In the genomic region with DNA sequence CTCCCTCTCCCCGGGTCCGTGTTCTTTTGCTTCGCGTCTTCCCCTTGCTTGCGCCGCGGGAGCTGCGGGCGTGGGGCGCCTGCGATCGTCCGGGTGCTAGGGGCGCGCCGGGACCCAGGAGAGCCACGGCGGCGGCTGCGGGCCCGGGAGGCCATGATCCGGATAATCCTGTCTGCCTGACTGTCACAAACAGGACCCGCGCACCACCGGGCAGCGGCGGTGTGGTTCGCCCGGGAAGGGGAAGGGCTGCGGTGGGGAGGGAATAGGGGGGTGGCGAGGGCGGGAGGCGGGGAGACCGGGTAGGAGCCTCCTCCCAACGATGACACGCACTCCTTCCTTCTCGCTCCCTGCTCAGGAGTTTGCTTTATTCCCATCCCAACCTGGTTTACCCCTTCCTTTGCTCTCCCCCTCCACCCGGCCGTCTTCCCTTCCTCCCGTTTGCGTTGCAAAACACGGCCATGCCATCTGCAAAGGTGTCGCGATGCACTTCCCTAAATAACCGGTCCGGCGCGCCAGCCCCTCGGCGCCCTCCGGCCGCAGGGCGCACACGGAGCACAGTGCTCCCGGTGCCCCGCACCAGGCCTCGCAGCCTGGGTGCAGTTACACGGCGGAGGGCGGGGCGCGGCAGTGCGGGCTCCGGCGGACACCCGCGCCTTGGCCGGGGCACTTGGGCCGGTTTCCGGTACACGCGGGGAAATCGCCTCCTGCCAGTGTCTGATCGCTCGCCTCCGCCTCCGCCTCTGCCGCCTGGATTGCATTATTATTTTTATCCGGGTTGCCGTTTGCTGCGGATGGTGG, we compare ENCODE assay signal across 8 cellular contexts. TPM values are rescaled to one million over a fixed set of nuclear protein-coding genes. Genes with fewer than 3 reads are reported as not detected.
A peak's percentile ranks its signal among the peaks of the same experiment; 100 is the strongest.
DNase-seq lines count a peak whose midpoint lies in the region; ATAC-seq, FAIRE-seq and TF ChIP-seq lines count a peak whose summit lies in the region.

No MANE protein-coding gene starts in this region.

- peak; percentile 37 for ATAC-seq in HepG2

- H3K27me3 Mint-ChIP-seq in activated CD4-positive, alpha-beta T cell treated with anti-CD3 and anti-CD28 coated beads, Interleukin-2, amount 10 ng/mL, durations not matched to agents 24 days and 14 days, result peaks cover under 1% of the 10 kb centered on the region
- H3K27me3 Mint-ChIP-seq in dendritic cell treated with granulocyte-macrophage colony-stimulating factor and Interleukin-4, amounts not matched to agents 40 ng/mL and 50 ng/mL, for 4 days, result no peaks in the 10 kb centered on the region

- H3K4me1 ChIP-seq in HepG2 (ENCODE audit: insufficient read depth, low read length), result peaks cover 19% of the 10 kb centered on the region

- WGBS in HepG2 (ENCODE audit: low lambda C conversion rate), result 0% methylated on average over 27 of the region's 81 CpGs

- peak overlapping the region; percentile 68 for H3K9ac ChIP-seq in HepG2 (ENCODE audit: insufficient read depth, low read depth, low read length)

- no TSS peak for BruUV-seq in HepG2 (replicated peaks; lab: Mats Ljungman, UMichigan)

- TF ChIP-seq EP300 in HepG2 (IDR thresholded peaks at IDR 0.05; ENCODE audit: low read depth in 2 of 2, low read length in 2 of 2) (no peak), HepG2 (CRISPR knock-in tag; IDR thresholded peaks at IDR 0.05; ENCODE audit: borderline replicate concordance) (no peak)

- peaks cover 54% of the 10 kb centered on the region for H3K4me1 Mint-ChIP-seq in activated CD4-positive, alpha-beta T cell treated with anti-CD3 and anti-CD28 coated beads, Interleukin-2, amount 10 ng/mL, durations not matched to agents 24 days and 14 days
- peaks cover 13% of the 10 kb centered on the region for H3K4me1 Mint-ChIP-seq in dendritic cell treated with granulocyte-macrophage colony-stimulating factor and Interleukin-4, amounts not matched to agents 40 ng/mL and 50 ng/mL, for 4 days (ENCODE audit: low read depth)

- H3K4me3 ChIP-seq in HepG2 (replicated peaks in 1 of 3; ENCODE audit: insufficient read depth in 1 of 3, low read depth in 2 of 3, low read length in 3 of 3), result peak overlapping the region; percentile 76 to 84 (median 84)

- peaks cover 0 to 22% of the 10 kb centered on the region in 2 experiments; a peak in 3 of 5 replicates for H3K27me3 ChIP-seq in HepG2 (ENCODE audit: control insufficient read depth in 1 of 2, insufficient read depth in 2 of 2, low read length in 2 of 2)

- in situ Hi-C loops in GM13976 (cut with MboI; ENCODE audit: low sequenced_read_pairs, unreplicated experiment) (no loop called here), HepG2 (cut with HindIII; ENCODE audit: extremely low pct_ligation_motif_present, low pct_unique_long_range_greater_than_20kb) (loop anchor here (25.0 kb wide), 1 partner anchor 821 kb away; the partner anchor contains the start of gene PUM3)

- H3K9me3 Mint-ChIP-seq in activated CD4-positive, alpha-beta T cell treated with anti-CD3 and anti-CD28 coated beads, Interleukin-2, amount 10 ng/mL, durations not matched to agents 24 days and 14 days, result no peaks in the 10 kb centered on the region
- no peaks in the 10 kb centered on the region for H3K9me3 Mint-ChIP-seq in dendritic cell treated with granulocyte-macrophage colony-stimulating factor and Interleukin-4, amounts not matched to agents 40 ng/mL and 50 ng/mL, for 4 days

- no peak for TF ChIP-seq RAD21 in HepG2 (CRISPR knock-in tag; IDR thresholded peaks at IDR 0.05)

- no peaks in the 10 kb centered on the region for H3K36me3 ChIP-seq in HepG2 (replicated peaks in 1 of 2; ENCODE audit: control insufficient read depth in 1 of 2, insufficient read depth in 2 of 2, low read length in 2 of 2)

- FAIRE-seq in HepG2 (lab: Jason Lieb, UNC), result no peak

- H3K27ac Mint-ChIP-seq in activated CD4-positive, alpha-beta T cell treated with anti-CD3 and anti-CD28 coated beads, Interleukin-2, amount 10 ng/mL, durations not matched to agents 24 days and 14 days, result peak overlapping the region; percentile 97
- H3K27ac Mint-ChIP-seq in dendritic cell treated with granulocyte-macrophage colony-stimulating factor and Interleukin-4, amounts not matched to agents 40 ng/mL and 50 ng/mL, for 4 days, result peak overlapping the region; percentile 96

- peak; percentile 65 for DNase-seq in 8988T
- peak; percentile 70 for DNase-seq in GM13976 (ENCODE audit: low spot score)
- peak; percentile 79 for DNase-seq in NCI-H2171 treated with DMSO at 0.1 percent for 48 hours (lab: John Stamatoyannopoulos, UW)
- DNase-seq in activated CD4-positive, alpha-beta T cell treated with anti-CD3 and anti-CD28 coated beads, Interleukin-2, amount 10 ng/mL, durations not matched to agents 24 days and 14 days, result peak; percentile 90
- peak; percentile 45 for DNase-seq in HepG2 (ENCODE audit: low spot score)
- DNase-seq in stimulated activated CD4-positive, alpha-beta T cell treated with anti-CD3 and anti-CD28 coated beads, Interleukin-2, amount 100 ng/mL, for 4 hours (ENCODE audit: low read depth), result peak; percentile 34
- no peak for DNase-seq in DMS114 treated with DMSO at 0.1 percent for 48 hours (lab: John Stamatoyannopoulos, UW; ENCODE audit: unreplicated experiment)

- H3K4me2 ChIP-seq in HepG2 (ENCODE audit: low read depth, low read length), result peak overlapping the region; percentile 93

- CTCF ChIA-PET in HepG2 (lab: Yijun Ruan, JAX; ENCODE audit: low intra/inter-chr PET ratio, low total read pairs), result no interaction called here

- H3K4me3 Mint-ChIP-seq in activated CD4-positive, alpha-beta T cell treated with anti-CD3 and anti-CD28 coated beads, Interleukin-2, amount 10 ng/mL, durations not matched to agents 24 days and 14 days, result peak overlapping the region; percentile 98
- H3K4me3 Mint-ChIP-seq in dendritic cell treated with granulocyte-macrophage colony-stimulating factor and Interleukin-4, amounts not matched to agents 40 ng/mL and 50 ng/mL, for 4 days, result peak overlapping the region; percentile 94

- H3K9me3 ChIP-seq in HepG2 (ENCODE audit: low read length), result no peaks in the 10 kb centered on the region

- no peak for TF ChIP-seq POLR2A in HepG2 (IDR thresholded peaks at IDR 0.05; ENCODE audit: insufficient read depth in 1 of 2, low read depth in 2 of 2, low read length in 2 of 2)

- H3K79me2 ChIP-seq in HepG2 (ENCODE audit: insufficient read depth, low read length), result peaks cover 25% of the 10 kb centered on the region

- no peaks in the 10 kb centered on the region for H4K20me1 ChIP-seq in HepG2 (ENCODE audit: insufficient read depth, low read length)

- intact Hi-C loops in activated CD4-positive, alpha-beta T cell treated with anti-CD3 and anti-CD28 coated beads, Interleukin-2, amount 10 ng/mL, durations not matched to agents 24 days and 14 days (cut with micrococcal nuclease), result loop anchor here (5.0 to 10.0 kb wide), 5 partner anchors 141 to 1742 kb away; partner anchors contain the start of genes KANK1 and VLDLR
- intact Hi-C loops in dendritic cell treated with granulocyte-macrophage colony-stimulating factor and Interleukin-4, amounts not matched to agents 40 ng/mL and 50 ng/mL, for 4 days (cut with micrococcal nuclease), result loop anchor here (5.0 kb wide), 2 partner anchors 141 to 826 kb away; partner anchors contain the start of gene PUM3
- intact Hi-C loops in HepG2 (cut with micrococcal nuclease; ENCODE audit: unreplicated experiment), result loop anchor here (5.0 kb wide), 1 partner anchor 51 kb away; no protein-coding TSS in a partner anchor

- H3K27ac ChIP-seq in HepG2 (ENCODE audit: extremely low read length, insufficient read depth, low read length), result peak overlapping the region; percentile 67

- POLR2A ChIA-PET in HepG2 (lab: Yijun Ruan, JAX), result no interaction called here

- peaks cover 2% of the 10 kb centered on the region for H3K36me3 Mint-ChIP-seq in activated CD4-positive, alpha-beta T cell treated with anti-CD3 and anti-CD28 coated beads, Interleukin-2, amount 10 ng/mL, durations not matched to agents 24 days and 14 days (ENCODE audit: low read depth)
- H3K36me3 Mint-ChIP-seq in dendritic cell treated with granulocyte-macrophage colony-stimulating factor and Interleukin-4, amounts not matched to agents 40 ng/mL and 50 ng/mL, for 4 days (ENCODE audit: low read depth), result peaks cover 38% of the 10 kb centered on the region

- no peak overlapping the region for H2AFZ ChIP-seq in HepG2 (ENCODE audit: low read length)

- TF ChIP-seq CTCF in GM13976 (IDR thresholded peaks at IDR 0.05; ENCODE audit: borderline replicate concordance, control extremely low read depth, extremely low read depth, insufficient read depth, missing control alignments), result peak; percentile 3
- no peak for TF ChIP-seq CTCF in HepG2 (CRISPR knock-in tag; IDR thresholded peaks at IDR 0.05)

TF ChIP-seq in HepG2, 621 proteins besides CTCF, POLR2A, EP300 and RAD21 (continues in another document):
- TF ChIP-seq RCOR2 (CRISPR knock-in tag; IDR thresholded peaks at IDR 0.05) (no peak), DNMT3B (CRISPR knock-in tag; conservative IDR thresholded peaks at IDR 0.05) (no peak), ZNF101 (CRISPR knock-in tag; IDR thresholded peaks at IDR 0.05; ENCODE audit: borderline replicate concordance, low read depth) (no peak), ZSCAN31 (CRISPR knock-in tag; IDR thresholded peaks at IDR 0.05; ENCODE audit: low read depth) (0 out of 2 replicates have a peak, but pooled peaks have one; percentile 23)

RNA-seq across cellular contexts. Expression of gene SMARCA2, which starts 1.5 kb away (rescaled TPM):
- 91.4 and 100.0 TPM in 2 replicates for total RNA-seq in activated CD4-positive, alpha-beta T cell treated with anti-CD3 and anti-CD28 coated beads, Interleukin-2, amount 10 ng/mL, durations not matched to agents 24 days and 14 days
- total RNA-seq in HepG2 (2016; rRNA removed; fragmentation: Illumina TruSeq; extraction: Trizol), result 23.7 and 35.5 TPM in 2 replicates
- 7.6 and 9.4 TPM in 2 replicates for total RNA-seq in HepG2 (2016; cell fraction: cytosol; rRNA removed; fragmentation: Illumina TruSeq; extraction: Trizol; ENCODE audit: low read depth)
- total RNA-seq in HepG2 (2016; cell fraction: insoluble cytoplasmic fraction; rRNA removed; fragmentation: Illumina TruSeq; extraction: Trizol), result 22.4 and 29.1 TPM in 2 replicates
- 12.8 and 13.5 TPM in 2 replicates for total RNA-seq in HepG2 (2016; cell fraction: membrane; rRNA removed; fragmentation: Illumina TruSeq; extraction: Trizol)
- total RNA-seq in HepG2 (2016; cell fraction: nucleus; rRNA removed; fragmentation: Illumina TruSeq; extraction: Trizol), result 40.2 and 47.8 TPM in 2 replicates
- polyA plus RNA-seq in HepG2 (2011; rRNA removed), result 22.5 and 24.7 TPM in 2 replicates
- 14.4 and 15.9 TPM in 2 replicates for polyA plus RNA-seq in HepG2 (2011; cell fraction: cytosol; rRNA removed)
- 23.7 and 25.6 TPM in 2 replicates for polyA plus RNA-seq in HepG2 (2011; cell fraction: nucleus; rRNA removed)
- polyA plus RNA-seq in HepG2 (2012), result 15.0 and 16.7 TPM in 2 replicates
- polyA plus RNA-seq in HepG2 (2016; cell fraction: cytosol; fragmentation: Illumina TruSeq; extraction: Trizol; ENCODE audit: low read depth), result 1.1 and 1.4 TPM in 2 replicates
- polyA plus RNA-seq in HepG2 (2016; cell fraction: insoluble cytoplasmic fraction; fragmentation: Illumina TruSeq; extraction: Trizol; ENCODE audit: low read depth), result 25.9 and 26.3 TPM in 2 replicates
- polyA plus RNA-seq in HepG2 (2016; cell fraction: membrane; fragmentation: Illumina TruSeq; extraction: Trizol; ENCODE audit: low read depth), result 3.6 and 5.2 TPM in 2 replicates
- 29.0 and 30.2 TPM in 2 replicates for polyA plus RNA-seq in HepG2 (2016; cell fraction: nucleus; fragmentation: Illumina TruSeq; extraction: Trizol; ENCODE audit: insufficient read depth, low read depth)
- 93.2 and 190 TPM in 2 replicates for polyA minus RNA-seq in HepG2 (2011; rRNA and poly(A)+ RNA removed; ENCODE audit: low replicate concordance)
- polyA minus RNA-seq in HepG2 (2011; cell fraction: cytosol; rRNA and poly(A)+ RNA removed), result 18.9 and 25.9 TPM in 2 replicates
- 94.9 and 103 TPM in 2 replicates for polyA minus RNA-seq in HepG2 (2011; cell fraction: nucleus; rRNA and poly(A)+ RNA removed)
